Comparison of ENCODE assay signal across 27 cellular contexts in the genomic region with DNA sequence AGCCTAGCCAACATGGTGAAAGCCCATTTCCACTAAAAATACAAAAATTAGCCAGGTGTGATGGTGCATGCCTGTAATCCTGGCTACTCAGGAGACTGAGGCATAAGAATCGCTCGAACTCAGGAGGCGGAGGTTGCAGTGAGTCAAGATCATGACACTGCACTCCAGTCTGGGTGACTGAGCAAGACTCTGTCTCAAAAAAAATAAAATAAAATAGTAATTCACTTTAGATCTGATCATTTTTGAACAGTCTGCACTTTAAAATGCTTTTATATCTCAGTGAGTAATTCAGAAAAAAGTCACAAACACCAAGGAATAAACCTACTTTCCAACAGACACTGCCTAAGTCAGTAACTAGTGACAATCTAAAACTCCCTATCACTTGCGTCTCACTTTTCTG. TPM values are rescaled to one million over a fixed set of nuclear protein-coding genes. Genes with fewer than 3 reads are reported as not detected.
DNase-seq lines count a peak whose midpoint lies in the region; ATAC-seq, FAIRE-seq and TF ChIP-seq lines count a peak whose summit lies in the region.
"Had no signal": no experiment of that assay in that cellular context is flagged by ENCODE, and none has a peak within 500 bp of the region (broad histone marks: within the 10 kb centered on the region; RNA-seq: fewer than 3 reads in every experiment).

No MANE protein-coding gene starts in this region.

- no peaks in the 10 kb centered on the region; the same call in 1 of the 2 replicates for H3K9me2 ChIP-seq in GM23338 (ENCODE audit: insufficient read depth)
- H3K9me2 ChIP-seq in PC-3 (replicated peaks; ENCODE audit: low read length), result no peaks in the 10 kb centered on the region

- no peaks in the 10 kb centered on the region for H3F3A ChIP-seq in GM23338 (replicated peaks; ENCODE audit: low read depth)
- no peaks in the 10 kb centered on the region for H3F3A ChIP-seq in PC-3 (ENCODE audit: low read length, unreplicated experiment)

- SMC1A ChIA-PET in GM12878 (lab: Charles Lee; ENCODE audit: uncharacterized antibody, unreplicated experiment), result interaction anchor here (1.1 kb wide), 1 partner anchor 24 kb away, joined by 3 read pairs; no protein-coding TSS in a partner anchor

- CTCF ChIA-PET in GM12878 (lab: Yijun Ruan, JAX) (no interaction called here), PC-3 (lab: Charles Lee) (no interaction called here)
- CTCF ChIA-PET in activated CD4-positive, alpha-beta T cell treated with anti-CD3 and anti-CD28 coated beads for 36 hours (lab: Charles Lee), result no interaction called here

- H3K4me1 Mint-ChIP-seq in GM23338, result no peaks in the 10 kb centered on the region
- no peaks in the 10 kb centered on the region for H3K4me1 Mint-ChIP-seq in activated CD4-positive, alpha-beta T cell treated with anti-CD3 and anti-CD28 coated beads for 36 hours

- H3K4me3 Mint-ChIP-seq in GM23338, result no peak overlapping the region
- no peak overlapping the region for H3K4me3 Mint-ChIP-seq in activated CD4-positive, alpha-beta T cell treated with anti-CD3 and anti-CD28 coated beads for 36 hours
- H3K4me3 Mint-ChIP-seq: CD4-positive, alpha-beta T cell; T-helper 1 cell treated with Interleukin-12 subunit alpha and Interleukin-12 subunit beta and Interleukin-4 antibody, amounts not matched to agents 30 μg/mL and 1 μg/mL, for 36 hours had no signal

- DNase-seq in EH (ENCODE audit: low read depth) (peak; percentile 58), GM23338 (ENCODE audit: low spot score) (no peak), GM12878 (ENCODE audit: low read depth, low spot score) (no peak), osteoblast (ENCODE audit: insufficient read length, low spot score, missing footprints) (no peak), head of caudate nucleus (no peak), PC-3 (no peak)
- DNase-seq in activated CD4-positive, alpha-beta T cell treated with anti-CD3 and anti-CD28 coated beads for 36 hours, result no peak
- DNase-seq: AML-193; CD4-positive, alpha-beta T cell; DMS 273 treated with DMSO at 0.1 percent for 48 hours; DMS79; Karpas-422; NCI-H1092 treated with DMSO at 0.1 percent for 48 hours; NCI-H2029; NCI-H446; NCI-H526; SHP77 treated with DMSO at 0.1 percent for 48 hours; SW 1271 had no signal

- H4K20me1 ChIP-seq in GM23338 (replicated peaks; ENCODE audit: insufficient read depth), result 0 out of 2 replicates have a peak, but pooled peaks cover 9% of the 10 kb centered on the region
- no peaks in the 10 kb centered on the region for H4K20me1 ChIP-seq in GM12878 (ENCODE audit: control insufficient read depth, insufficient read depth)
- H4K20me1 ChIP-seq in osteoblast (ENCODE audit: insufficient read depth, low read length), result no peaks in the 10 kb centered on the region
- no peaks in the 10 kb centered on the region for H4K20me1 ChIP-seq in PC-3 (ENCODE audit: low read length)
- H4K20me1 ChIP-seq: BLaER1 treated with 17β-estradiol and CSF1 and Interleukin-3, amounts not matched to agents 10 nM and 100 nM had no signal

- WGBS in GM12878 (ENCODE audit: insufficient coverage, insufficient replicate concordance, low lambda C conversion rate, missing lambda C conversion rate), result 73% methylated on average over 4 of the region's 4 CpGs

- H3K4me2 ChIP-seq in GM23338 (no peak overlapping the region), GM12878 (ENCODE audit: control insufficient read depth, insufficient read depth) (no peak overlapping the region), osteoblast (ENCODE audit: insufficient read depth, low read length) (peak overlapping the region; percentile 60), PC-3 (ENCODE audit: low read length) (no peak overlapping the region)
- H3K4me2 ChIP-seq: BLaER1 treated with 17β-estradiol and CSF1 and Interleukin-3, amounts not matched to agents 10 nM and 100 nM had no signal

- 0 out of 2 replicates have a peak overlapping the region, but pooled peaks have one; percentile 78 for H3K27ac Mint-ChIP-seq in GM23338
- no peak overlapping the region for H3K27ac Mint-ChIP-seq in activated CD4-positive, alpha-beta T cell treated with anti-CD3 and anti-CD28 coated beads for 36 hours
- H3K27ac Mint-ChIP-seq: CD4-positive, alpha-beta T cell; T-helper 1 cell treated with Interleukin-12 subunit alpha and Interleukin-12 subunit beta and Interleukin-4 antibody, amounts not matched to agents 30 μg/mL and 1 μg/mL, for 36 hours had no signal

- no peak for TF ChIP-seq RAD21 in GM12878 (IDR thresholded peaks at IDR 0.05; ENCODE audit: insufficient read depth, low read depth, low read length)

- H3K4me3 ChIP-seq in GM23338, result no peak overlapping the region
- no peak overlapping the region for H3K4me3 ChIP-seq in GM12878
- no peak overlapping the region for H3K4me3 ChIP-seq in osteoblast (ENCODE audit: insufficient read depth, low read length)
- H3K4me3 ChIP-seq in PC-3 (ENCODE audit: low read length), result no peak overlapping the region
- H3K4me3 ChIP-seq: BLaER1 treated with 17β-estradiol and CSF1 and Interleukin-3, amounts not matched to agents 10 nM and 100 nM had no signal

- peaks cover 4% of the 10 kb centered on the region for H3K27me3 Mint-ChIP-seq in GM23338 (ENCODE audit: insufficient read depth, low read depth, poor library complexity)
- H3K27me3 Mint-ChIP-seq in activated CD4-positive, alpha-beta T cell treated with anti-CD3 and anti-CD28 coated beads for 36 hours, result no peaks in the 10 kb centered on the region
- H3K27me3 Mint-ChIP-seq: CD4-positive, alpha-beta T cell had no signal

- no peak for FAIRE-seq in GM12878 (lab: Jason Lieb, UNC)
- FAIRE-seq: A204.1, GM19239, H54 had no signal

- no peaks in the 10 kb centered on the region for H3K9me3 ChIP-seq in GM12878 (replicated peaks; ENCODE audit: control insufficient read depth, insufficient read depth, low read length)
- H3K9me3 ChIP-seq in osteoblast (ENCODE audit: low read depth, low read length), result no peaks in the 10 kb centered on the region
- H3K9me3 ChIP-seq in PC-3 (ENCODE audit: low read length), result no peaks in the 10 kb centered on the region

- POLR2A ChIA-PET in GM12878 (lab: Charles Lee) (no interaction called here), PC-3 (lab: Charles Lee; ENCODE audit: unreplicated experiment) (no interaction called here)
- POLR2A ChIA-PET in activated CD4-positive, alpha-beta T cell treated with anti-CD3 and anti-CD28 coated beads for 36 hours (lab: Charles Lee), result no interaction called here

- H3K9me3 Mint-ChIP-seq in GM23338, result no peaks in the 10 kb centered on the region
- no peaks in the 10 kb centered on the region for H3K9me3 Mint-ChIP-seq in activated CD4-positive, alpha-beta T cell treated with anti-CD3 and anti-CD28 coated beads for 36 hours (ENCODE audit: low read depth)
- H3K9me3 Mint-ChIP-seq: CD4-positive, alpha-beta T cell; T-helper 1 cell treated with Interleukin-12 subunit alpha and Interleukin-12 subunit beta and Interleukin-4 antibody, amounts not matched to agents 30 μg/mL and 1 μg/mL, for 36 hours had no signal

- RAD21 ChIA-PET in GM12878 (lab: Charles Lee; ENCODE audit: unreplicated experiment), result no interaction called here

- H3K36me3 Mint-ChIP-seq in GM23338 (ENCODE audit: low read depth), result peaks cover 25% of the 10 kb centered on the region; the same call in 2 of the 3 replicates
- peaks cover 32% of the 10 kb centered on the region for H3K36me3 Mint-ChIP-seq in activated CD4-positive, alpha-beta T cell treated with anti-CD3 and anti-CD28 coated beads for 36 hours (ENCODE audit: low read depth)

- TF ChIP-seq POLR2A in GM12878 (IDR thresholded peaks at IDR 0.05; ENCODE audit: low read depth, low read length), result no peak

- peaks cover 6% of the 10 kb centered on the region; the same call in 1 of the 2 replicates for H3K36me3 ChIP-seq in GM23338 (ENCODE audit: insufficient read depth)
- H3K36me3 ChIP-seq in GM12878 (ENCODE audit: control insufficient read depth in 2 of 2, insufficient read depth in 2 of 2, low read length in 1 of 2), result no peaks in the 10 kb centered on the region; a peak in 1 of 4 replicates
- no peaks in the 10 kb centered on the region for H3K36me3 ChIP-seq in osteoblast (ENCODE audit: insufficient read depth, low read length)
- peaks cover 7% of the 10 kb centered on the region; the same call in 1 of the 2 replicates for H3K36me3 ChIP-seq in PC-3 (ENCODE audit: low read depth, low read length)

- TF ChIP-seq EP300 in GM12878 (IDR thresholded peaks at IDR 0.05; ENCODE audit: borderline replicate concordance in 1 of 2, control insufficient read depth in 1 of 2, low read depth in 2 of 2, low read length in 2 of 2), result no peak

- H2AFZ ChIP-seq in GM23338 (no peak overlapping the region), GM12878 (ENCODE audit: control insufficient read depth, low read depth, low read length) (no peak overlapping the region), osteoblast (ENCODE audit: low read length) (no peak overlapping the region), PC-3 (ENCODE audit: low read length) (no peak overlapping the region)

- H3K4me1 ChIP-seq in GM23338 (ENCODE audit: insufficient read depth) (no peaks in the 10 kb centered on the region), GM12878 (ENCODE audit: control insufficient read depth, insufficient read depth, low read length) (no peaks in the 10 kb centered on the region), osteoblast (ENCODE audit: insufficient read depth, low read length) (peaks cover 37% of the 10 kb centered on the region), PC-3 (ENCODE audit: insufficient read depth, low read length) (no peaks in the 10 kb centered on the region)

- ATAC-seq in GM23338 (no peak), GM12878 (no peak), GM18868 (IDR thresholded peaks at IDR 0.05; ENCODE audit: unreplicated experiment) (no peak), PC-3 (no peak)
- ATAC-seq in activated CD4-positive, alpha-beta T cell treated with anti-CD3 and anti-CD28 coated beads for 36 hours, result no peak
- ATAC-seq: Panc1 had no signal

- TF ChIP-seq CTCF in GM23338 (conservative IDR thresholded peaks at IDR 0.05; ENCODE audit: low read depth in 2 of 2) (no peak), GM12878 (IDR thresholded peaks at IDR 0.05 in 2 of 3, conservative IDR thresholded peaks at IDR 0.05 in 1 of 3; ENCODE audit: control insufficient read depth in 2 of 3, extremely low read depth in 1 of 3, insufficient read depth in 1 of 3, low read depth in 3 of 3, low read length in 3 of 3) (no peak), osteoblast (IDR thresholded peaks at IDR 0.05; ENCODE audit: extremely low read depth, low read depth, low read length) (no peak), PC-3 (conservative IDR thresholded peaks at IDR 0.05; ENCODE audit: low read depth, low read length) (no peak)

- in situ Hi-C loops in GM12878 (cut with MboI), result no loop called here

- no peaks in the 10 kb centered on the region for H3K27me3 ChIP-seq in GM23338 (ENCODE audit: insufficient read depth)
- H3K27me3 ChIP-seq in GM12878 (replicated peaks in 1 of 2; ENCODE audit: control insufficient read depth in 2 of 2, insufficient read depth in 2 of 2, low read length in 1 of 2), result no peaks in the 10 kb centered on the region
- no peaks in the 10 kb centered on the region for H3K27me3 ChIP-seq in osteoblast (ENCODE audit: insufficient read depth, low read length)
- H3K27me3 ChIP-seq in PC-3 (ENCODE audit: low read length), result no peaks in the 10 kb centered on the region
- H3K27me3 ChIP-seq: BLaER1 treated with 17β-estradiol and CSF1 and Interleukin-3, amounts not matched to agents 10 nM and 100 nM had no signal

- no peak overlapping the region for H3K27ac ChIP-seq in GM23338 (ENCODE audit: low read depth)
- H3K27ac ChIP-seq in GM12878 (ENCODE audit: control insufficient read depth, insufficient read depth), result no peak overlapping the region
- H3K27ac ChIP-seq in osteoblast (ENCODE audit: low read depth, low read length), result peak overlapping the region; percentile 81
- no peak overlapping the region for H3K27ac ChIP-seq in PC-3 (ENCODE audit: low read length)
- H3K27ac ChIP-seq: BLaER1 treated with 17β-estradiol and CSF1 and Interleukin-3, amounts not matched to agents 10 nM and 100 nM; RWPE1 had no signal

- no peak overlapping the region for H3K9ac ChIP-seq in GM12878 (ENCODE audit: control insufficient read depth, insufficient read depth, low read length)
- no peak overlapping the region for H3K9ac ChIP-seq in PC-3 (ENCODE audit: low read length)
- H3K9ac ChIP-seq: BLaER1 treated with 17β-estradiol and CSF1 and Interleukin-3, amounts not matched to agents 10 nM and 100 nM had no signal

- H3K79me2 ChIP-seq in GM23338 (replicated peaks; ENCODE audit: insufficient read depth), result peaks cover 20% of the 10 kb centered on the region; the same call in 1 of the 2 replicates
- H3K79me2 ChIP-seq in GM12878 (ENCODE audit: control insufficient read depth, insufficient read depth, low read length), result no peaks in the 10 kb centered on the region
- H3K79me2 ChIP-seq in osteoblast (ENCODE audit: insufficient read depth, low read length), result peaks cover 3% of the 10 kb centered on the region
- no peaks in the 10 kb centered on the region for H3K79me2 ChIP-seq in PC-3 (ENCODE audit: low read length)

- intact Hi-C loops in GM12878 (cut with micrococcal nuclease; ENCODE audit: unreplicated experiment), result no loop called here
- intact Hi-C loops in head of caudate nucleus (cut with DNase I), result no loop called here
- intact Hi-C loops in activated CD4-positive, alpha-beta T cell treated with anti-CD3 and anti-CD28 coated beads for 36 hours (cut with DNase I, micrococcal nuclease), result no loop called here
- intact Hi-C loops in PC-3 (cut with micrococcal nuclease), result no loop called here

- BruUV-seq in GM12878 (replicated peaks; lab: Mats Ljungman, UMichigan) (no TSS peak), PC-3 (replicated peaks; lab: Mats Ljungman, UMichigan) (no TSS peak)

RNA-seq across cellular contexts. Expression of a gene that starts 25.6 kb away (rescaled TPM):
- total RNA-seq in GM23338 (2014; rRNA removed; shearing (Covaris generic)), result not detected in 2 replicates
- polyA plus RNA-seq in GM23338 (2016; fragmentation: Nextera tagmentation; extraction: Ambion mirVana), result 0.40 TPM in 1 of 2 replicates, not detected in the other
- total RNA-seq in GM12878 (2013; cell fraction: nucleolus; rRNA removed), result 0.77 and 1.1 TPM in 2 replicates
- 0.06 TPM in 1 of 2 replicates, not detected in the other for total RNA-seq in GM12878 (2014; rRNA removed)
- 0.04 TPM in 1 of 2 replicates, not detected in the other for total RNA-seq in GM12878 (2014; rRNA removed; fragmentation: Illumina TruSeq; extraction: Trizol)
- total RNA-seq in GM12878 (2021), result not detected in 2 replicates
- polyA plus RNA-seq in GM12878 (2011; ENCODE audit: low read depth), result not detected
- 0.45 and 0.68 TPM in 2 replicates for polyA plus RNA-seq in GM12878 (2011; rRNA removed)
- 0.07 and 0.10 TPM in 2 replicates for polyA plus RNA-seq in GM12878 (2011; cell fraction: cytosol; rRNA removed)
- polyA plus RNA-seq in GM12878 (2011; cell fraction: nucleus; rRNA removed), result 1.3 and 2.1 TPM in 2 replicates
- polyA plus RNA-seq in GM12878 (2012), result 0.18 TPM in 1 of 2 replicates, not detected in the other
- not detected in 2 replicates for polyA plus RNA-seq in GM12878 (2014; fragmentation: Illumina TruSeq; extraction: Trizol)
- under 1 TPM; 0.02 to 0.10 TPM for polyA plus RNA-seq in GM12878 (2014; fragmentation: Nextera tagmentation; extraction: Ambion mirVana)
- 0.10 TPM in 1 of 2 replicates, not detected in the other for polyA plus RNA-seq in GM12878 (2014; rRNA removed)
- polyA plus RNA-seq in GM12878 (2016; fragmentation: Nextera tagmentation; extraction: Ambion mirVana), result under 1 TPM; 0.09 to 0.21 TPM
- 1.8 and 2.0 TPM in 2 replicates for polyA minus RNA-seq in GM12878 (2011; rRNA and poly(A)+ RNA removed)
- polyA minus RNA-seq in GM12878 (2011; cell fraction: cytosol; rRNA and poly(A)+ RNA removed), result not detected in 2 replicates
- polyA minus RNA-seq in GM12878 (2011; cell fraction: nucleus; rRNA and poly(A)+ RNA removed), result 1.2 TPM in 2 replicates
- total RNA-seq in osteoblast, result 0.36 and 0.88 TPM in 2 replicates
- not detected for total RNA-seq in activated CD4-positive, alpha-beta T cell treated with anti-CD3 and anti-CD28 coated beads for 36 hours
- not detected in 2 replicates for total RNA-seq in PC-3 (2014; rRNA removed)
- total RNA-seq: HT-29 had no signal

RNA-seq across cellular contexts. Expression of a gene that starts 50.9 kb away (rescaled TPM):
- 31.7 and 38.6 TPM in 2 replicates for total RNA-seq in GM23338 (2014; rRNA removed; shearing (Covaris generic))
- polyA plus RNA-seq in GM23338 (2016; fragmentation: Nextera tagmentation; extraction: Ambion mirVana) (13.9 and 19.4 TPM in 2 replicates), GM12878 (2011; rRNA removed) (16.5 and 19.2 TPM in 2 replicates), GM12878 (2014; fragmentation: Illumina TruSeq; extraction: Trizol) (11.9 and 18.9 TPM in 2 replicates), GM12878 (2014; fragmentation: Nextera tagmentation; extraction: Ambion mirVana) (10 to 100 TPM in 1 of 2 experiments, 1 to 10 TPM in 1; 8.8 to 10.0 TPM), GM12878 (2014; rRNA removed) (12.6 TPM in 2 replicates), GM12878 (2016; fragmentation: Nextera tagmentation; extraction: Ambion mirVana) (10 to 100 TPM; 13.8 to 15.8 TPM)
- total RNA-seq in GM12878 (2013; cell fraction: nucleolus; rRNA removed), result 44.7 and 47.7 TPM in 2 replicates
- total RNA-seq in GM12878 (2014; rRNA removed) (13.1 and 13.7 TPM in 2 replicates), GM12878 (2014; rRNA removed; fragmentation: Illumina TruSeq; extraction: Trizol) (8.1 and 9.3 TPM in 2 replicates), GM12878 (2021) (14.0 and 15.5 TPM in 2 replicates), osteoblast (5.8 and 10.0 TPM in 2 replicates), PC-3 (2014; rRNA removed) (13.2 and 14.7 TPM in 2 replicates)
- polyA plus RNA-seq in GM12878 (2011; ENCODE audit: low read depth), result 4.2 TPM
- polyA plus RNA-seq in GM12878 (2011; cell fraction: cytosol; rRNA removed), result 8.7 and 10.0 TPM in 2 replicates
- 21.7 and 24.2 TPM in 2 replicates for polyA plus RNA-seq in GM12878 (2011; cell fraction: nucleus; rRNA removed)
- polyA plus RNA-seq in GM12878 (2012), result 7.3 and 8.8 TPM in 2 replicates
- 44.3 and 52.4 TPM in 2 replicates for polyA minus RNA-seq in GM12878 (2011; rRNA and poly(A)+ RNA removed)
- polyA minus RNA-seq in GM12878 (2011; cell fraction: cytosol; rRNA and poly(A)+ RNA removed), result 10.4 and 11.6 TPM in 2 replicates
- 33.5 and 40.8 TPM in 2 replicates for polyA minus RNA-seq in GM12878 (2011; cell fraction: nucleus; rRNA and poly(A)+ RNA removed)
- 10 to 100 TPM; 12.6 to 14.4 TPM for total RNA-seq in activated CD4-positive, alpha-beta T cell treated with anti-CD3 and anti-CD28 coated beads for 36 hours
